Comparison of ENCODE assay signal across 1 cellular context in the genomic region with DNA sequence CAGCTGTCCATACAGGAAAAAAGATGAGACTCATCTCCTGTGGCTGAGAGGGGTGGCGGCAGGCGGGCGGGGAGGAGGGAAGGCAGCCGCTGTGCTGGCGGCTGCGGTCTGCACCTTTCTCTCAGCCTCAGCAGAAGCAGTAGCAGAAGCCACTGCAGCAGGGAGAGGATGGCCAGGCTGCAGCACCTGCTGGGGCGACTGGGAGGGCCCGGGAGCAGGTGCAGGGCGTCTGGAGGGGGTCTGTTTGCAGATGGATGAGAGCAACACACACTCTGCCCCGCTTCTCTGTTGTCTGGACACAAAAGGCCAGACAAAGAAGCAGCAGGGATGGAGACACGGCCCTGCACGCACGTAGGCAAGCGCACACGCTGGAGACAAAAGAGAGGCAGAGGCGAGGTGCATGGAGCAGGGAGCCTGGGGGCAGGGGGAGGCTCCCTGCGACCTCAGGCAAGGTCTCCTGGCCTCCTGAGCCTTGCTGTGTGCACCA.
A peak's percentile ranks its signal among the peaks of the same experiment; 100 is the strongest.
TF ChIP-seq lines count a peak whose summit lies in the region.

No MANE protein-coding gene starts in this region.

TF ChIP-seq in WTC11, 78 proteins besides CTCF, POLR2A, EP300 and RAD21 (continued from another document):
- TF ChIP-seq, protein P1, sequence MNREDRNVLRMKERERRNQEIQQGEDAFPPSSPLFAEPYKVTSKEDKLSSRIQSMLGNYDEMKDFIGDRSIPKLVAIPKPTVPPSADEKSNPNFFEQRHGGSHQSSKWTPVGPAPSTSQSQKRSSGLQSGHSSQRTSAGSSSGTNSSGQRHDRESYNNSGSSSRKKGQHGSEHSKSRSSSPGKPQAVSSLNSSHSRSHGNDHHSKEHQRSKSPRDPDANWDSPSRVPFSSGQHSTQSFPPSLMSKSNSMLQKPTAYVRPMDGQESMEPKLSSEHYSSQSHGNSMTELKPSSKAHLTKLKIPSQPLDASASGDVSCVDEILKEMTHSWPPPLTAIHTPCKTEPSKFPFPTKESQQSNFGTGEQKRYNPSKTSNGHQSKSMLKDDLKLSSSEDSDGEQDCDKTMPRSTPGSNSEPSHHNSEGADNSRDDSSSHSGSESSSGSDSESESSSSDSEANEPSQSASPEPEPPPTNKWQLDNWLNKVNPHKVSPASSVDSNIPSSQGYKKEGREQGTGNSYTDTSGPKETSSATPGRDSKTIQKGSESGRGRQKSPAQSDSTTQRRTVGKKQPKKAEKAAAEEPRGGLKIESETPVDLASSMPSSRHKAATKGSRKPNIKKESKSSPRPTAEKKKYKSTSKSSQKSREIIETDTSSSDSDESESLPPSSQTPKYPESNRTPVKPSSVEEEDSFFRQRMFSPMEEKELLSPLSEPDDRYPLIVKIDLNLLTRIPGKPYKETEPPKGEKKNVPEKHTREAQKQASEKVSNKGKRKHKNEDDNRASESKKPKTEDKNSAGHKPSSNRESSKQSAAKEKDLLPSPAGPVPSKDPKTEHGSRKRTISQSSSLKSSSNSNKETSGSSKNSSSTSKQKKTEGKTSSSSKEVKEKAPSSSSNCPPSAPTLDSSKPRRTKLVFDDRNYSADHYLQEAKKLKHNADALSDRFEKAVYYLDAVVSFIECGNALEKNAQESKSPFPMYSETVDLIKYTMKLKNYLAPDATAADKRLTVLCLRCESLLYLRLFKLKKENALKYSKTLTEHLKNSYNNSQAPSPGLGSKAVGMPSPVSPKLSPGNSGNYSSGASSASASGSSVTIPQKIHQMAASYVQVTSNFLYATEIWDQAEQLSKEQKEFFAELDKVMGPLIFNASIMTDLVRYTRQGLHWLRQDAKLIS (CRISPR knock-in tag; IDR thresholded peaks at IDR 0.05; ENCODE audit: borderline replicate concordance), result 0 out of 2 replicates have a peak, but pooled peaks have one; percentile 69
- TF ChIP-seq ZNF423 (CRISPR knock-in tag; IDR thresholded peaks at IDR 0.05) (peak; percentile 92), SP1 (CRISPR knock-in tag; conservative IDR thresholded peaks at IDR 0.05) (peak; percentile 36; the same call in 1 of the 2 replicates), ELF4 (CRISPR knock-in tag; IDR thresholded peaks at IDR 0.05; ENCODE audit: low read depth) (no peak), JAZF1 (CRISPR knock-in tag; IDR thresholded peaks at IDR 0.05) (no peak), TEAD4 (CRISPR knock-in tag; IDR thresholded peaks at IDR 0.05) (no peak)
- TF ChIP-seq, protein P2, sequence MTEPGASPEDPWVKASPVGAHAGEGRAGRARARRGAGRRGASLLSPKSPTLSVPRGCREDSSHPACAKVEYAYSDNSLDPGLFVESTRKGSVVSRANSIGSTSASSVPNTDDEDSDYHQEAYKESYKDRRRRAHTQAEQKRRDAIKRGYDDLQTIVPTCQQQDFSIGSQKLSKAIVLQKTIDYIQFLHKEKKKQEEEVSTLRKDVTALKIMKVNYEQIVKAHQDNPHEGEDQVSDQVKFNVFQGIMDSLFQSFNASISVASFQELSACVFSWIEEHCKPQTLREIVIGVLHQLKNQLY (CRISPR knock-in tag; IDR thresholded peaks at IDR 0.05), result no peak
- TF ChIP-seq, protein P3, sequence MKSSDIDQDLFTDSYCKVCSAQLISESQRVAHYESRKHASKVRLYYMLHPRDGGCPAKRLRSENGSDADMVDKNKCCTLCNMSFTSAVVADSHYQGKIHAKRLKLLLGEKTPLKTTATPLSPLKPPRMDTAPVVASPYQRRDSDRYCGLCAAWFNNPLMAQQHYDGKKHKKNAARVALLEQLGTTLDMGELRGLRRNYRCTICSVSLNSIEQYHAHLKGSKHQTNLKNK (CRISPR knock-in tag; IDR thresholded peaks at IDR 0.05), result no peak
- TF ChIP-seq, protein P4, sequence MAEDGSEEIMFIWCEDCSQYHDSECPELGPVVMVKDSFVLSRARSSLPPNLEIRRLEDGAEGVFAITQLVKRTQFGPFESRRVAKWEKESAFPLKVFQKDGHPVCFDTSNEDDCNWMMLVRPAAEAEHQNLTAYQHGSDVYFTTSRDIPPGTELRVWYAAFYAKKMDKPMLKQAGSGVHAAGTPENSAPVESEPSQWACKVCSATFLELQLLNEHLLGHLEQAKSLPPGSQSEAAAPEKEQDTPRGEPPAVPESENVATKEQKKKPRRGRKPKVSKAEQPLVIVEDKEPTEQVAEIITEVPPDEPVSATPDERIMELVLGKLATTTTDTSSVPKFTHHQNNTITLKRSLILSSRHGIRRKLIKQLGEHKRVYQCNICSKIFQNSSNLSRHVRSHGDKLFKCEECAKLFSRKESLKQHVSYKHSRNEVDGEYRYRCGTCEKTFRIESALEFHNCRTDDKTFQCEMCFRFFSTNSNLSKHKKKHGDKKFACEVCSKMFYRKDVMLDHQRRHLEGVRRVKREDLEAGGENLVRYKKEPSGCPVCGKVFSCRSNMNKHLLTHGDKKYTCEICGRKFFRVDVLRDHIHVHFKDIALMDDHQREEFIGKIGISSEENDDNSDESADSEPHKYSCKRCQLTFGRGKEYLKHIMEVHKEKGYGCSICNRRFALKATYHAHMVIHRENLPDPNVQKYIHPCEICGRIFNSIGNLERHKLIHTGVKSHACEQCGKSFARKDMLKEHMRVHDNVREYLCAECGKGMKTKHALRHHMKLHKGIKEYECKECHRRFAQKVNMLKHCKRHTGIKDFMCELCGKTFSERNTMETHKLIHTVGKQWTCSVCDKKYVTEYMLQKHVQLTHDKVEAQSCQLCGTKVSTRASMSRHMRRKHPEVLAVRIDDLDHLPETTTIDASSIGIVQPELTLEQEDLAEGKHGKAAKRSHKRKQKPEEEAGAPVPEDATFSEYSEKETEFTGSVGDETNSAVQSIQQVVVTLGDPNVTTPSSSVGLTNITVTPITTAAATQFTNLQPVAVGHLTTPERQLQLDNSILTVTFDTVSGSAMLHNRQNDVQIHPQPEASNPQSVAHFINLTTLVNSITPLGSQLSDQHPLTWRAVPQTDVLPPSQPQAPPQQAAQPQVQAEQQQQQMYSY (CRISPR knock-in tag; IDR thresholded peaks at IDR 0.05), result no peak
